Comparison of ENCODE assay signal across 8 cellular contexts in genomic region chr16:2474877-2475412, GRCh38. TPM values are rescaled to one million over a fixed set of nuclear protein-coding genes. Genes with fewer than 3 reads are reported as not detected.
DNase-seq lines count a peak whose midpoint lies in the region; ATAC-seq and TF ChIP-seq lines count a peak whose summit lies in the region.

Gene TBC1D24 (plus strand): TSS chr16:2475127. CDS start chr16:2496149, 21,022 bp downstream.

- no peaks in the 10 kb centered on the region for H3K27me3 ChIP-seq in Karpas-422 (ENCODE audit: low read length)

- H3K27ac ChIP-seq in Karpas-422 (ENCODE audit: low read length) (peak within 1 kb of the TSS; percentile 91), substantia nigra (ENCODE audit: low read depth, low read length, poor library complexity, severe bottlenecking) (peak within 1 kb of the TSS; percentile 68)

- H3K27ac Mint-ChIP-seq in activated naive CD4-positive, alpha-beta T cell treated with anti-CD3 and anti-CD28 coated beads, Interleukin-2, amount 50 U/mL, for 72 hours, result peak within 1 kb of the TSS in 1 of 2 donors; percentile 57

- no peaks in the 10 kb centered on the region for H3K36me3 ChIP-seq in Karpas-422 (ENCODE audit: insufficient read depth, low read length)

- H3K4me3 ChIP-seq in Karpas-422 (ENCODE audit: low read length), result peak within 1 kb of the TSS; percentile 100

- H3K4me2 ChIP-seq in Karpas-422 (ENCODE audit: low read depth, low read length, poor library complexity, severe bottlenecking), result peak within 1 kb of the TSS; percentile 99

- DNase-seq in D341Med (ENCODE audit: low spot score) (peak; percentile 96), Karpas-422 (peak; percentile 96), glomerular endothelial cell (ENCODE audit: extremely low read depth, low read depth, low spot score) (no peak), occipital lobe (lab: John Stamatoyannopoulos, UW) (peak; percentile 78), substantia nigra (lab: John Stamatoyannopoulos, UW) (peak in 48 of 49 donors; percentile 19 to 93 (median 77))
- peak; percentile 88 to 90 for DNase-seq in activated naive CD4-positive, alpha-beta T cell treated with anti-CD3 and anti-CD28 coated beads, Interleukin-2, amount 50 U/mL, for 72 hours (ENCODE audit: low spot score in 2 of 2)

- H3K9me2 ChIP-seq in Karpas-422 (replicated peaks; ENCODE audit: insufficient read depth, low read length), result no peaks in the 10 kb centered on the region

- peaks cover 58% of the 10 kb centered on the region for H3K4me1 ChIP-seq in Karpas-422 (ENCODE audit: low read length)

- ATAC-seq in GM21423 (IDR thresholded peaks at IDR 0.05; ENCODE audit: unreplicated experiment), result peak; percentile 61
- peak; percentile 84 for ATAC-seq in SK-N-SH treated with all-trans-retinoic acid at 6 μM for 48 hours
- peak; percentile 74 to 79 for ATAC-seq in activated naive CD4-positive, alpha-beta T cell treated with anti-CD3 and anti-CD28 coated beads, Interleukin-2, amount 50 U/mL, for 72 hours

- H3K9ac ChIP-seq in Karpas-422 (ENCODE audit: low read length), result peak within 1 kb of the TSS; percentile 100

- H4K20me1 ChIP-seq in Karpas-422 (ENCODE audit: insufficient read depth, low read depth, low read length), result peaks cover 38% of the 10 kb centered on the region

- peaks cover 49% of the 10 kb centered on the region for H3K79me2 ChIP-seq in Karpas-422 (ENCODE audit: low read length)

- H2AFZ ChIP-seq in Karpas-422 (ENCODE audit: low read length), result peak within 1 kb of the TSS; percentile 50; the same call in 1 of the 2 replicates

- H3K9me3 Mint-ChIP-seq in activated naive CD4-positive, alpha-beta T cell treated with anti-CD3 and anti-CD28 coated beads, Interleukin-2, amount 50 U/mL, for 72 hours, result no peaks in the 10 kb centered on the region

- H3K9me3 ChIP-seq in Karpas-422 (ENCODE audit: low read length), result no peaks in the 10 kb centered on the region

- peaks cover 0 to 2% of the 10 kb centered on the region in 2 donors for H3K36me3 Mint-ChIP-seq in activated naive CD4-positive, alpha-beta T cell treated with anti-CD3 and anti-CD28 coated beads, Interleukin-2, amount 50 U/mL, for 72 hours

TF ChIP-seq in SK-N-SH treated with all-trans-retinoic acid at 6 μM for 48 hours, 23 proteins besides CTCF, POLR2A, EP300 and RAD21:
- no peak for TF ChIP-seq ZNF70 (CRISPR knock-in tag; IDR thresholded peaks at IDR 0.05)
- no peak for TF ChIP-seq BACH2 (CRISPR knock-in tag; IDR thresholded peaks at IDR 0.05; ENCODE audit: borderline replicate concordance)
- no peak for TF ChIP-seq ARNTL (CRISPR knock-in tag; IDR thresholded peaks at IDR 0.05; ENCODE audit: borderline replicate concordance, low read depth)
- TF ChIP-seq PPARA (CRISPR knock-in tag; IDR thresholded peaks at IDR 0.05; ENCODE audit: borderline replicate concordance), result no peak
- no peak for TF ChIP-seq TSHZ2 (CRISPR knock-in tag; IDR thresholded peaks at IDR 0.05)
- TF ChIP-seq TOX (CRISPR knock-in tag; IDR thresholded peaks at IDR 0.05; ENCODE audit: borderline replicate concordance), result no peak
TF ChIP-seq in SK-N-SH treated with all-trans-retinoic acid at 6 μM for 48 hours: peak in this region for 0.

RNA-seq across cellular contexts. Expression of gene TBC1D24, which starts in this region (rescaled TPM):
- total RNA-seq in Karpas-422 (2014; rRNA removed; shearing (Covaris generic); ENCODE audit: low replicate concordance), result 15.8 and 20.5 TPM in 2 replicates
- 10 to 100 TPM in 1 of 2 donors, 1 to 10 TPM in 1; 7.8 to 10.6 TPM for total RNA-seq in activated naive CD4-positive, alpha-beta T cell treated with anti-CD3 and anti-CD28 coated beads, Interleukin-2, amount 50 U/mL, for 72 hours
- total RNA-seq in glomerular endothelial cell, result 12.9 and 19.7 TPM in 2 replicates
- 22.3 TPM for total RNA-seq in occipital lobe
